In the genomic region with DNA sequence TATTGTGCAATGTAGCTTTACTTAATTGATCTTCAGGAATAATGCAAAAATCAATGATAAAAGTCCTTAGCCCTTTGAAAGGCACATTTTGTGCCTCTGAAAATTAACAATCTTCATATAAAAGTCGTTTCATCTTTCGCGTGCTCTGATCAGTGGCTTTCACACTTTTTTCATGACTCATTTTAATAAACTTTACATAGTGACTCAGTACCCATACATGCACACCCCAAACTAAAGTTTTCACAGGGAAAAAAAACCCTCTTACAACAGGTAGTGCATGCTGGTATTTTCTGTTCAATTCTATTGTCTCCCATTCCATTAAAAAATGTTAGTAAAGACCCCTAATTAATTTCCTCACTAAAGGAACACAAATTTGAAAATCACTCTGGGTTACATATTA, we compare ENCODE assay signal across 1 cellular context.
A peak's percentile ranks its signal among the peaks of the same experiment; 100 is the strongest.
TF ChIP-seq lines count a peak whose summit lies in the region.

No MANE protein-coding gene starts in this region.

TF ChIP-seq in IMR-90, 13 proteins besides CTCF, POLR2A, EP300 and RAD21:
- peak; percentile 79 for TF ChIP-seq FOS (IDR thresholded peaks at IDR 0.05; ENCODE audit: low read depth, low read length)
- peak; percentile 38; the same call in 1 of the 2 replicates for TF ChIP-seq BHLHE40 (IDR thresholded peaks at IDR 0.05; ENCODE audit: low read depth, low read length)
- TF ChIP-seq MAZ (IDR thresholded peaks at IDR 0.05; ENCODE audit: borderline replicate concordance, low read depth, low read length) = no peak
